In the genomic region with DNA sequence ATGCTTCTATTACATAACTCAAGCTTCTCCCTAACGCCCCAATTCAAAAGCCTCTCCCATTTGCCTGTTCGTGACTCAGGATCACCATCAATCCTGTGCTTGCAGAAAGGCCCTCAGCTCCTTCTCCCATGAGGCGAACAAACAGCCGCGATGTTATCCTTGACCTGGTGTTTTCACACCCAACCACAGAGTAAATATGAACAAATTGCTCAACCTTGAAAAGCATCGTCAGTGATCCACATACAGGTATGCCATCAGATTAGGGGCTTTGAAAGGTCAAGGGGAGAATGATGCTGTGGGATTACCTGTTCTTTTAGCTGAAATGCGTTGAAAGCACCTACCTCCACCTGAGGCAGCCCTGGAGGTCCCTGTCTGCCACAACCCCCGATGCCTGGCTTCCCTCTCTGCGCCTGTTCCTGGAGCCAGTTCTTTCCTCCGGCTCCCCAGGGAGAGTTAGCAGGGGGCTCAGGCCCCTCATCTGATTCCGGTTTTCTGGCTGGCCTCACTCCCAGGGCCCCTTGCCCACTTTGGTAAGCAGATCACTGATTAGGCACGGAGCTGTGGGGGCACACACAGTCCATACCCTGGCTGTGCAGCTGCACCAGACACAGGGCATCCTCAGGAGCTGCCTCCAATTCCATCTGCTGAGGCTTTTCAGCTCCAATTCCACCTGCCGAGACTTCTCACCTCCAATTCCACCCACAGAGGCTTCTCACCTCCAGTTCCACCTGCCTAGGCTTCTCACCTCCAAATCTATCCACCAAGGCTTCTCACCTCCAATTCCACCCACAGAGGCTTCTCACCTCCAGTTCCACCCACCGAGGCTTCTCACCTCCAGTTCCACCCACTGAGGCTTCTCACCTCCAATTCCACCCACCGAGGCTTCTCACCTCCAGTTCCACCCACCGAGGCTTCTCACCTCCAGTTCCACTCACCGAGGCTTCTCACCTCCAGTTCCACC, we compare ENCODE assay signal across 1 cellular context.
TF ChIP-seq lines count a peak whose summit lies in the region.

No MANE protein-coding gene starts in this region.

TF ChIP-seq in HEK293, 187 proteins besides CTCF, POLR2A, EP300 and RAD21 (continued from another document):
- TF ChIP-seq, protein P1, sequence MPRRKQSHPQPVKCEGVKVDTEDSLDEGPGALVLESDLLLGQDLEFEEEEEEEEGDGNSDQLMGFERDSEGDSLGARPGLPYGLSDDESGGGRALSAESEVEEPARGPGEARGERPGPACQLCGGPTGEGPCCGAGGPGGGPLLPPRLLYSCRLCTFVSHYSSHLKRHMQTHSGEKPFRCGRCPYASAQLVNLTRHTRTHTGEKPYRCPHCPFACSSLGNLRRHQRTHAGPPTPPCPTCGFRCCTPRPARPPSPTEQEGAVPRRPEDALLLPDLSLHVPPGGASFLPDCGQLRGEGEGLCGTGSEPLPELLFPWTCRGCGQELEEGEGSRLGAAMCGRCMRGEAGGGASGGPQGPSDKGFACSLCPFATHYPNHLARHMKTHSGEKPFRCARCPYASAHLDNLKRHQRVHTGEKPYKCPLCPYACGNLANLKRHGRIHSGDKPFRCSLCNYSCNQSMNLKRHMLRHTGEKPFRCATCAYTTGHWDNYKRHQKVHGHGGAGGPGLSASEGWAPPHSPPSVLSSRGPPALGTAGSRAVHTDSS (tag by site-specific recombination; IDR thresholded peaks at IDR 0.05): no peak
- peak; percentile 46; the same call in 1 of the 2 replicates for TF ChIP-seq EGR2 (tag by site-specific recombination; IDR thresholded peaks at IDR 0.05; ENCODE audit: low read depth)
TF ChIP-seq in HEK293: peak in this region for 1.
